Comparison of ENCODE assay signal across 11 cellular contexts in genomic region chr21:29301703-29302102, GRCh38. TPM values are rescaled to one million over a fixed set of nuclear protein-coding genes. Genes with fewer than 3 reads are reported as not detected.
DNase-seq lines count a peak whose midpoint lies in the region; ATAC-seq and TF ChIP-seq lines count a peak whose summit lies in the region.
"Had no signal": no experiment of that assay in that cellular context is flagged by ENCODE, and none has a peak within 500 bp of the region (broad histone marks: within the 10 kb centered on the region; RNA-seq: fewer than 3 reads in every experiment).

No MANE protein-coding gene starts in this region.

- no peak overlapping the region for H2AFZ ChIP-seq in Karpas-422 (ENCODE audit: low read length)

- peak overlapping the region; percentile 99 for H3K4me3 ChIP-seq in CD4-positive, CD25-positive, alpha-beta regulatory T cell (ENCODE audit: low read depth, low read length)
- peak overlapping the region; percentile 83 for H3K4me3 ChIP-seq in Karpas-422 (ENCODE audit: low read length)
- H3K4me3 ChIP-seq in neutrophil (ENCODE audit: low read depth in 1 of 2, low read length in 1 of 2), result peak overlapping the region in 1 of 2 experiments; percentile 92

- no peaks in the 10 kb centered on the region for H3K27me3 ChIP-seq in CD4-positive, CD25-positive, alpha-beta regulatory T cell (ENCODE audit: control insufficient read depth, insufficient read depth, low read length)
- H3K27me3 ChIP-seq in Karpas-422 (ENCODE audit: low read length), result no peaks in the 10 kb centered on the region
- H3K27me3 ChIP-seq in neutrophil, result no peaks in the 10 kb centered on the region

- no peaks in the 10 kb centered on the region for H3K27me3 Mint-ChIP-seq in CD4-positive, CD25-positive, alpha-beta regulatory T cell
- H3K27me3 Mint-ChIP-seq in chondrocyte (ENCODE audit: low read depth), result no peaks in the 10 kb centered on the region
- peaks cover 4 to 17% (median 5%) of the 10 kb centered on the region in 3 donors for H3K27me3 Mint-ChIP-seq in immature natural killer cell (ENCODE audit: low read depth in 3 of 3)

- no peaks in the 10 kb centered on the region for H3K9me3 ChIP-seq in CD4-positive, CD25-positive, alpha-beta regulatory T cell (ENCODE audit: control insufficient read depth in 2 of 2, low read length in 2 of 2)
- H3K9me3 ChIP-seq in Karpas-422 (ENCODE audit: low read length), result no peaks in the 10 kb centered on the region
- H3K9me3 ChIP-seq in neutrophil, result no peaks in the 10 kb centered on the region

- peak overlapping the region; percentile 87 for H3K27ac ChIP-seq in CD4-positive, CD25-positive, alpha-beta regulatory T cell (ENCODE audit: insufficient read depth, low read length, poor library complexity, severe bottlenecking)
- H3K27ac ChIP-seq in Karpas-422 (ENCODE audit: low read length), result 0 out of 2 replicates have a peak overlapping the region, but pooled peaks have one; percentile 62
- peak overlapping the region; percentile 100 for H3K27ac ChIP-seq in neutrophil

- H3K9ac ChIP-seq in Karpas-422 (ENCODE audit: low read length), result peak overlapping the region; percentile 79; the same call in 1 of the 2 replicates

- peaks cover 29 to 78% (median 62%) of the 10 kb centered on the region in 4 donors for H3K4me1 Mint-ChIP-seq in CD4-positive, CD25-positive, alpha-beta regulatory T cell
- H3K4me1 Mint-ChIP-seq in chondrocyte (ENCODE audit: low read depth), result peaks cover 78% of the 10 kb centered on the region
- peaks cover 62 to 77% of the 10 kb centered on the region in 2 donors for H3K4me1 Mint-ChIP-seq in immature natural killer cell

- H3K79me2 ChIP-seq in Karpas-422 (ENCODE audit: low read length), result peaks cover 75% of the 10 kb centered on the region

- peaks cover 15% of the 10 kb centered on the region for H4K20me1 ChIP-seq in Karpas-422 (ENCODE audit: insufficient read depth, low read depth, low read length)

- H3K4me3 Mint-ChIP-seq in CD4-positive, CD25-positive, alpha-beta regulatory T cell, result peak overlapping the region; percentile 24 to 56 (median 36)
- peak overlapping the region; percentile 81 for H3K4me3 Mint-ChIP-seq in chondrocyte (ENCODE audit: unreplicated experiment)
- peak overlapping the region in 2 of 5 donors; percentile 3 to 17 for H3K4me3 Mint-ChIP-seq in immature natural killer cell

- H3K9me3 Mint-ChIP-seq in CD4-positive, CD25-positive, alpha-beta regulatory T cell, result peaks cover 0 to 8% (median 1%) of the 10 kb centered on the region in 7 donors
- no peaks in the 10 kb centered on the region for H3K9me3 Mint-ChIP-seq in chondrocyte (ENCODE audit: low read depth)
- no peaks in the 10 kb centered on the region for H3K9me3 Mint-ChIP-seq in immature natural killer cell

- peaks cover 3% of the 10 kb centered on the region for H3K36me3 ChIP-seq in CD4-positive, CD25-positive, alpha-beta regulatory T cell (ENCODE audit: control insufficient read depth, insufficient read depth, low read length)
- H3K36me3 ChIP-seq in Karpas-422 (ENCODE audit: insufficient read depth, low read length) (0 out of 2 replicates have a peak, but pooled peaks cover 6% of the 10 kb centered on the region), neutrophil (peaks cover 8% of the 10 kb centered on the region)

- peak overlapping the region in 2 of 3 donors; percentile 22 to 48 for H3K27ac Mint-ChIP-seq in CD4-positive, CD25-positive, alpha-beta regulatory T cell
- peak overlapping the region; percentile 62 for H3K27ac Mint-ChIP-seq in chondrocyte (ENCODE audit: unreplicated experiment)
- peak overlapping the region in 1 of 6 donors; percentile 64 for H3K27ac Mint-ChIP-seq in immature natural killer cell

- H3K4me1 ChIP-seq in CD4-positive, CD25-positive, alpha-beta regulatory T cell (ENCODE audit: control insufficient read depth, insufficient read depth, low read length, poor library complexity, severe bottlenecking), result peaks cover 53% of the 10 kb centered on the region
- H3K4me1 ChIP-seq in Karpas-422 (ENCODE audit: low read length) (peaks cover 75% of the 10 kb centered on the region), neutrophil (ENCODE audit: control insufficient read depth in 1 of 2, insufficient read depth in 1 of 2, low read depth in 1 of 2, low read length in 1 of 2) (peaks cover 83% of the 10 kb centered on the region in 2 experiments)

- peak overlapping the region; percentile 99 for H3K4me2 ChIP-seq in Karpas-422 (ENCODE audit: low read depth, low read length, poor library complexity, severe bottlenecking)

- TF ChIP-seq CTCF in chondrocyte (IDR thresholded peaks at IDR 0.05), result no peak
- no peak for TF ChIP-seq CTCF in neutrophil (IDR thresholded peaks at IDR 0.05)

- no peak for ATAC-seq in CD4-positive, CD25-positive, alpha-beta regulatory T cell (ENCODE audit: low read depth in 2 of 2)
- no peak for ATAC-seq in GM21381 (IDR thresholded peaks at IDR 0.05; ENCODE audit: unreplicated experiment)

- H3K9me2 ChIP-seq in Karpas-422 (replicated peaks; ENCODE audit: insufficient read depth, low read length), result no peaks in the 10 kb centered on the region

- no peak for DNase-seq in CD4-positive, CD25-positive, alpha-beta regulatory T cell
- DNase-seq in Karpas-422 (no peak), chondrocyte (ENCODE audit: low spot score) (no peak), LoVo (ENCODE audit: low spot score) (no peak), NCI-H146 (lab: John Stamatoyannopoulos, UW) (no peak), immature natural killer cell (no peak)
- DNase-seq: activated CD8-positive, alpha-beta memory T cell treated with anti-CD3 and anti-CD28 coated beads for 24 hours; NCI-H1092 treated with DMSO at 0.1 percent for 48 hours; SHP77 had no signal

- peaks cover 9% of the 10 kb centered on the region for H3K36me3 Mint-ChIP-seq in CD4-positive, CD25-positive, alpha-beta regulatory T cell
- H3K36me3 Mint-ChIP-seq in chondrocyte (ENCODE audit: low read depth) (peaks cover 1% of the 10 kb centered on the region), immature natural killer cell (peaks cover 0 to 4% (median 0%) of the 10 kb centered on the region in 3 donors)

RNA-seq across cellular contexts. Expression of gene BACH1, which starts 3.0 kb away (rescaled TPM):
- 108 TPM for total RNA-seq in CD4-positive, CD25-positive, alpha-beta regulatory T cell
- 10 to 100 TPM; 30.2 to 50.5 (median 40.7) TPM for polyA plus RNA-seq in CD4-positive, CD25-positive, alpha-beta regulatory T cell
- 30.7 and 42.0 TPM in 2 replicates for total RNA-seq in Karpas-422 (2014; rRNA removed; shearing (Covaris generic); ENCODE audit: low replicate concordance)
- total RNA-seq in chondrocyte, result 85.4 to 123 TPM (median 120 TPM) in 3 replicates
- polyA plus RNA-seq in immature natural killer cell, result 10 to 100 TPM; 10.1 to 30.2 (median 17.4) TPM
